In genomic region chr2:232571026-232571474, GRCh38 we compare ENCODE assay signal across 1 cellular context.
TF ChIP-seq lines count a peak whose summit lies in the region.

No MANE protein-coding gene starts in this region.

TF ChIP-seq in WTC11, 78 proteins besides CTCF, POLR2A, EP300 and RAD21 (continued from another document):
- TF ChIP-seq ARID4B (CRISPR knock-in tag; IDR thresholded peaks at IDR 0.05; ENCODE audit: borderline replicate concordance): no peak
- TF ChIP-seq TP53 (CRISPR knock-in tag; IDR thresholded peaks at IDR 0.05): no peak
- no peak for TF ChIP-seq FOXJ3 (CRISPR knock-in tag; IDR thresholded peaks at IDR 0.05; ENCODE audit: borderline replicate concordance)
- no peak for TF ChIP-seq NR2C2 (CRISPR knock-in tag; IDR thresholded peaks at IDR 0.05)
- no peak for TF ChIP-seq GTF2I (CRISPR knock-in tag; conservative IDR thresholded peaks at IDR 0.05)
- TF ChIP-seq OVOL2 (CRISPR knock-in tag; IDR thresholded peaks at IDR 0.05; ENCODE audit: borderline replicate concordance): no peak
- no peak for TF ChIP-seq FOXP4 (CRISPR knock-in tag; IDR thresholded peaks at IDR 0.05)
- TF ChIP-seq ZNF121 (CRISPR knock-in tag; IDR thresholded peaks at IDR 0.05): no peak
- no peak for TF ChIP-seq SMAD4 (CRISPR knock-in tag; IDR thresholded peaks at IDR 0.05)
- no peak for TF ChIP-seq JUN (CRISPR knock-in tag; IDR thresholded peaks at IDR 0.05)
- no peak for TF ChIP-seq AR (CRISPR knock-in tag; IDR thresholded peaks at IDR 0.05)
- TF ChIP-seq ATF2 (CRISPR knock-in tag; IDR thresholded peaks at IDR 0.05; ENCODE audit: borderline replicate concordance, low read depth): no peak
- TF ChIP-seq STAT6 (CRISPR knock-in tag; conservative IDR thresholded peaks at IDR 0.05; ENCODE audit: low read depth): no peak
- no peak for TF ChIP-seq AFF4 (CRISPR knock-in tag; IDR thresholded peaks at IDR 0.05; ENCODE audit: borderline replicate concordance)
- TF ChIP-seq USF2 (CRISPR knock-in tag; IDR thresholded peaks at IDR 0.05): no peak
- TF ChIP-seq E2F5 (CRISPR knock-in tag; IDR thresholded peaks at IDR 0.05): no peak
